ENCODE assay signal across 2 cellular contexts in genomic region chr10:60426425-60426824, GRCh38.
TF ChIP-seq lines count a peak whose summit lies in the region.

No MANE protein-coding gene starts in this region.

TF ChIP-seq in A549, 52 proteins besides CTCF, POLR2A, EP300 and RAD21 (continued from another document):
- no peak for TF ChIP-seq NFE2L2 (conservative IDR thresholded peaks at IDR 0.05; ENCODE audit: low read length)
- peak; percentile 92 for TF ChIP-seq JUNB (IDR thresholded peaks at IDR 0.05)
- no peak for TF ChIP-seq KDM5A (IDR thresholded peaks at IDR 0.05)
- TF ChIP-seq CBX8 (IDR thresholded peaks at IDR 0.05): no peak
- TF ChIP-seq GATA3 (IDR thresholded peaks at IDR 0.05; ENCODE audit: borderline replicate concordance): peak; percentile 63; the same call in 1 of the 2 replicates
- TF ChIP-seq CEBPB (IDR thresholded peaks at IDR 0.05): peak; percentile 86 to 94
- peak; percentile 53 for TF ChIP-seq HES2 (IDR thresholded peaks at IDR 0.05)
- 0 out of 2 replicates have a peak, but pooled peaks have one; percentile 34 for TF ChIP-seq MAX (IDR thresholded peaks at IDR 0.05)
- TF ChIP-seq MYC (IDR thresholded peaks at IDR 0.05; ENCODE audit: borderline replicate concordance, low read length): no peak
- TF ChIP-seq PHF8 (IDR thresholded peaks at IDR 0.05; ENCODE audit: borderline replicate concordance, low read depth): no peak
- no peak for TF ChIP-seq ATOH8 (CRISPR knock-in tag; IDR thresholded peaks at IDR 0.05; ENCODE audit: low read depth)
TF ChIP-seq in A549: peak in this region for 6.

TF ChIP-seq in HEK293, 187 proteins besides CTCF, POLR2A, EP300 and RAD21 (continued from another document):
- TF ChIP-seq TSHZ1 (tag by site-specific recombination; IDR thresholded peaks at IDR 0.05; ENCODE audit: borderline replicate concordance): no peak
- TF ChIP-seq, protein P1, sequence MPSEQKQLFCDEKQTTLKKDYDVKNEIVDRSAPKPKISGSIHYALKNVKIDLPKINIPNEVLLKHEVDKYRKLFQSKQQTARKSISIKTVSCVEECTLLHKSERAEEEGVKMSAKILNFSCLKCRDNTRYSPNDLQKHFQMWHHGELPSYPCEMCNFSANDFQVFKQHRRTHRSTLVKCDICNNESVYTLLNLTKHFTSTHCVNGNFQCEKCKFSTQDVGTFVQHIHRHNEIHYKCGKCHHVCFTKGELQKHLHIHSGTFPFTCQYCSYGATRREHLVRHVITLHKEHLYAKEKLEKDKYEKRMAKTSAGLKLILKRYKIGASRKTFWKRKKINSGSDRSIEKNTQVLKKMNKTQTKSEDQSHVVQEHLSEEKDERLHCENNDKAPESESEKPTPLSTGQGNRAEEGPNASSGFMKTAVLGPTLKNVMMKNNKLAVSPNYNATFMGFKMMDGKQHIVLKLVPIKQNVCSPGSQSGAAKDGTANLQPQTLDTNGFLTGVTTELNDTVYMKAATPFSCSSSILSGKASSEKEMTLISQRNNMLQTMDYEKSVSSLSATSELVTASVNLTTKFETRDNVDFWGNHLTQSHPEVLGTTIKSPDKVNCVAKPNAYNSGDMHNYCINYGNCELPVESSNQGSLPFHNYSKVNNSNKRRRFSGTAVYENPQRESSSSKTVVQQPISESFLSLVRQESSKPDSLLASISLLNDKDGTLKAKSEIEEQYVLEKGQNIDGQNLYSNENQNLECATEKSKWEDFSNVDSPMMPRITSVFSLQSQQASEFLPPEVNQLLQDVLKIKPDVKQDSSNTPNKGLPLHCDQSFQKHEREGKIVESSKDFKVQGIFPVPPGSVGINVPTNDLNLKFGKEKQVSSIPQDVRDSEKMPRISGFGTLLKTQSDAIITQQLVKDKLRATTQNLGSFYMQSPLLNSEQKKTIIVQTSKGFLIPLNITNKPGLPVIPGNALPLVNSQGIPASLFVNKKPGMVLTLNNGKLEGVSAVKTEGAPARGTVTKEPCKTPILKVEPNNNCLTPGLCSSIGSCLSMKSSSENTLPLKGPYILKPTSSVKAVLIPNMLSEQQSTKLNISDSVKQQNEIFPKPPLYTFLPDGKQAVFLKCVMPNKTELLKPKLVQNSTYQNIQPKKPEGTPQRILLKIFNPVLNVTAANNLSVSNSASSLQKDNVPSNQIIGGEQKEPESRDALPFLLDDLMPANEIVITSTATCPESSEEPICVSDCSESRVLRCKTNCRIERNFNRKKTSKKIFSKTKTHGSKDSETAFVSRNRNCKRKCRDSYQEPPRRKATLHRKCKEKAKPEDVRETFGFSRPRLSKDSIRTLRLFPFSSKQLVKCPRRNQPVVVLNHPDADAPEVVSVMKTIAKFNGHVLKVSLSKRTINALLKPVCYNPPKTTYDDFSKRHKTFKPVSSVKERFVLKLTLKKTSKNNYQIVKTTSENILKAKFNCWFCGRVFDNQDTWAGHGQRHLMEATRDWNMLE (tag by site-specific recombination; conservative IDR thresholded peaks at IDR 0.05; ENCODE audit: low read depth): 0 out of 2 replicates have a peak, but pooled peaks have one; percentile 35
- no peak for TF ChIP-seq ZNF654 (tag by site-specific recombination; IDR thresholded peaks at IDR 0.05; ENCODE audit: low read depth)
- 0 out of 2 replicates have a peak, but pooled peaks have one; percentile 51 for TF ChIP-seq ZNF660 (tag by site-specific recombination; IDR thresholded peaks at IDR 0.05)
